ENCODE assay signal across 8 cellular contexts in the genomic region with DNA sequence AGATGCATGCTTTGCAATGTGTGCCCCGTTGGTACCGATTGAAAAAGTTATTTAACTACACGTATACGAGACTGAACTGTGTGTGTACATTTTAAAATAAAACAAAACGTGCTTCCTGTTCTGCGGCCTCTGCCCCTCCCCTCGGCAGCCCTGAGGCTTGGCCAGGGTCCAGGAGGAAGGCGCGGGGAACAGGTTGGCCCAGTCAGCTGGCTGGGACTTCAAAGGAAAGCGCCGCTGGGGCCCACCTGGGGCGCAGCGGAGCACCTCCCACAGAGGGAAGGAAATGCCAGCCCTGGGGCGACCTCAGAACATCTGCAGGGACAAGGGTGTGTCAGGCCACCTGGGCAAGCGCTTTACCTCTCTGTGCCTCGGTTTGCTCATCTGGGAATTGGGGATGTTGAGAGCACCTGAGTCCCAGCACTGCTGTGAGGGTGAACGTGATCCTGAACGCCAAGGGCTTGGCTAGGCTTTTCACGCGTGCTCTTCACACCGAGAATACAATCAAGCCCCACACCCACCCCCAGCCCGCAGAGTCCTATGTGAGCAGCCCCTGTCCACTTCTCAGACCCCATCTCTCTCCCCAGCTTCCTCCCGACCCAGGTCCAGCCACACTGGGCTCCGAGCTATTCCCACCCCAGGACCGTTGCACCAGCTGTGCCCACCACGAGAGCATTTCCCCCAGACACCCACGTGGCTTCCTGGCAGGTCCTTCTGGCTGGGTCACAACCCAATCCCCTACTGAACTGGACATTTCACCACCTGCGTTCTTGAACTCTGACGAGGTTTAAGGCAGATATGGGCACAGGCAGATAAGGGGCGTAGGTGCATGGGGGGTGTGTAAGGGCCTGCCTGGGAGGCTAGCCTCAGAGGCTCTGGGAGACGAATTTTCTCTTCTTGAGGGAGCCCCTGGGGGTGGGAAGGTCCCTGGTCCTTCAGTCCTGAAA. TPM values are rescaled to one million over a fixed set of nuclear protein-coding genes. Genes with fewer than 3 reads are reported as not detected.
DNase-seq lines count a peak whose midpoint lies in the region; ATAC-seq, FAIRE-seq and TF ChIP-seq lines count a peak whose summit lies in the region.

No MANE protein-coding gene starts in this region.

- H4K20me1 ChIP-seq in HCT116 (ENCODE audit: insufficient read depth): no peaks in the 10 kb centered on the region

- H3K4me1 ChIP-seq in HCT116 (ENCODE audit: control insufficient read depth in 1 of 2, insufficient read depth in 2 of 2, low read length in 2 of 2): peaks cover 27 to 54% of the 10 kb centered on the region in 2 experiments
- H3K4me1 ChIP-seq in lung (ENCODE audit: control insufficient read depth in 2 of 2, insufficient read depth in 2 of 2, low read length in 2 of 2): peaks cover 0 to 12% of the 10 kb centered on the region in 2 donors

- in situ Hi-C loops in G401 (cut with HindIII; ENCODE audit: low sequenced_read_pairs) (loop anchor here (10.0 kb wide), 1 partner anchor 145 kb away; no protein-coding TSS in a partner anchor), astrocyte of the spinal cord (cut with HindIII; ENCODE audit: low sequenced_read_pairs) (no loop called here)

- H3K27ac ChIP-seq in HCT116 (ENCODE audit: low read depth, low read length) (peak overlapping the region; percentile 48), lung (ENCODE audit: low read depth in 1 of 2, low read length in 1 of 2) (peak overlapping the region in 1 of 2 donors; percentile 49)

- H3K4me2 ChIP-seq in HCT116 (ENCODE audit: low read length): peak overlapping the region; percentile 79

- intact Hi-C loops in HCT116 (cut with micrococcal nuclease): no loop called here

- TF ChIP-seq CTCF in HCT116 (IDR thresholded peaks at IDR 0.05 in 2 of 3, conservative IDR thresholded peaks at IDR 0.05 in 1 of 3; ENCODE audit: borderline replicate concordance in 1 of 3, insufficient read depth in 1 of 3, low read depth in 2 of 3, low read length in 2 of 3) (no peak), astrocyte of the spinal cord (IDR thresholded peaks at IDR 0.05; ENCODE audit: low read depth, low read length) (no peak), lung (IDR thresholded peaks at IDR 0.05; ENCODE audit: control extremely low read depth, extremely low read depth) (no peak)

- no peak for TF ChIP-seq POLR2A in HCT116 (IDR thresholded peaks at IDR 0.05; ENCODE audit: borderline replicate concordance, extremely low read depth, insufficient read depth, insufficient read length)

- peak overlapping the region; percentile 7 to 26 for H3K4me3 ChIP-seq in HCT116 (replicated peaks in 1 of 2; ENCODE audit: low read depth in 1 of 2, low read length in 2 of 2)
- no peak overlapping the region for H3K4me3 ChIP-seq in astrocyte of the spinal cord (ENCODE audit: low read depth, low read length)
- H3K4me3 ChIP-seq in lung: no peak overlapping the region

- 14% methylated on average over 31 of the region's 31 CpGs for WGBS in lung, 2 donors

- H3K27me3 ChIP-seq in HCT116 (ENCODE audit: insufficient read depth, low read length): no peaks in the 10 kb centered on the region
- H3K27me3 ChIP-seq in lung (ENCODE audit: control insufficient read depth, insufficient read depth): no peaks in the 10 kb centered on the region

- DNase-seq in G401 (ENCODE audit: low spot score) (peak; percentile 25), HCT116 (ENCODE audit: low read depth, low spot score) (peak; percentile 64), NCI-H1092 treated with DMSO at 0.1 percent for 48 hours (lab: John Stamatoyannopoulos, UW) (peak; percentile 56), T-helper 22 cell (ENCODE audit: low read depth) (peak; percentile 79), astrocyte of the spinal cord (ENCODE audit: low read depth, low spot score) (peak; percentile 85), lung (ENCODE audit: low spot score) (peak; percentile 93), HTR-8/SVneo (ENCODE audit: insufficient read length, low spot score) (no peak)
- peak; percentile 76 for DNase-seq in stimulated activated CD8-positive, alpha-beta memory T cell treated with anti-CD3 and anti-CD28 coated beads, Interleukin-4, amount 100 ng/mL, for 48 hours

- ATAC-seq in HCT116 (peak; percentile 81), lung (ENCODE audit: insufficient read depth, low FRiP score) (peak; percentile 56)

- H2AFZ ChIP-seq in HCT116 (ENCODE audit: low read depth, low read length, poor library complexity, severe bottlenecking): peak overlapping the region; percentile 86

- POLR2A ChIA-PET in HCT116 (lab: Charles Lee): interaction anchor here (0.6 kb wide), 1 partner anchor 79 kb away, joined by 4 read pairs; no protein-coding TSS in a partner anchor

- no peaks in the 10 kb centered on the region for H3K9me2 ChIP-seq in HCT116 (ENCODE audit: insufficient read depth)

- BruUV-seq in HCT116 (replicated peaks; lab: Mats Ljungman, UMichigan): no TSS peak

- H3K36me3 ChIP-seq in HCT116 (ENCODE audit: control insufficient read depth in 1 of 2, insufficient read depth in 2 of 2, low read length in 2 of 2): no peaks in the 10 kb centered on the region
- H3K36me3 ChIP-seq in lung (ENCODE audit: control insufficient read depth in 2 of 2, insufficient read depth in 2 of 2, low read length in 2 of 2): no peaks in the 10 kb centered on the region

- RAD21 ChIA-PET in HCT116 (lab: Charles Lee; ENCODE audit: low non-redundant PET in 1 of 2, low total read pairs in 2 of 2, uncharacterized antibody in 2 of 2, unreplicated experiment in 2 of 2): interaction anchor here in 1 of 2 experiments (0.6 to 1.1 kb wide), 2 partner anchors 24 to 77 kb away, joined by 3 read pairs; no protein-coding TSS in a partner anchor

- FAIRE-seq in HTR-8/SVneo (lab: Jason Lieb, UNC): no peak

- no peaks in the 10 kb centered on the region for H3K79me2 ChIP-seq in HCT116 (ENCODE audit: insufficient read depth, low read length)

- no peak; the same call in 1 of the 2 replicates for TF ChIP-seq RAD21 in HCT116 (IDR thresholded peaks at IDR 0.05; ENCODE audit: low read depth)

- peaks cover 0 to 3% of the 10 kb centered on the region in 2 experiments; a peak in 1 of 4 replicates for H3K9me3 ChIP-seq in HCT116 (ENCODE audit: control insufficient read depth in 1 of 2, insufficient read depth in 1 of 2, low read depth in 1 of 2, low read length in 2 of 2)
- H3K9me3 ChIP-seq in lung (ENCODE audit: control insufficient read depth in 2 of 2, insufficient read depth in 1 of 2, low read length in 1 of 2): peaks cover 0 to 3% of the 10 kb centered on the region in 2 donors

- CTCF ChIA-PET in HCT116 (lab: Charles Lee): no interaction called here

- H3K9ac ChIP-seq in HCT116 (ENCODE audit: low read length): peak overlapping the region; percentile 48

TF ChIP-seq in HCT116, 20 proteins besides CTCF, POLR2A, EP300 and RAD21 (continues in another document):
- TF ChIP-seq POLR2AphosphoS5 (IDR thresholded peaks at IDR 0.05; ENCODE audit: low read depth, low read length) (peak; percentile 77), EGR1 (IDR thresholded peaks at IDR 0.05; ENCODE audit: low read depth) (no peak), TCF7L2 (IDR thresholded peaks at IDR 0.05; ENCODE audit: borderline replicate concordance, extremely low read depth, insufficient read depth, insufficient read length) (peak; percentile 99), YY1 (IDR thresholded peaks at IDR 0.05; ENCODE audit: extremely low read depth, insufficient replicate concordance, low read depth, low read length) (no peak), EZH2 (IDR thresholded peaks at IDR 0.05) (no peak), EZH2phosphoT487 (IDR thresholded peaks at IDR 0.05; ENCODE audit: borderline replicate concordance) (no peak), CBX3 (IDR thresholded peaks at IDR 0.05; ENCODE audit: low read depth) (peak; percentile 98), JUND (IDR thresholded peaks at IDR 0.05) (no peak; the same call in 1 of the 2 replicates), SRF (IDR thresholded peaks at IDR 0.05; ENCODE audit: low read depth) (no peak), CEBPB (IDR thresholded peaks at IDR 0.05; ENCODE audit: low read depth) (no peak; the same call in 1 of the 2 replicates), ZNF274 (IDR thresholded peaks at IDR 0.05; ENCODE audit: low read depth, low read length) (no peak), ELF1 (IDR thresholded peaks at IDR 0.05; ENCODE audit: borderline replicate concordance, low read depth) (no peak), SIN3A (IDR thresholded peaks at IDR 0.05; ENCODE audit: low read depth) (no peak; the same call in 1 of the 2 replicates)
- TF ChIP-seq, protein P1, sequence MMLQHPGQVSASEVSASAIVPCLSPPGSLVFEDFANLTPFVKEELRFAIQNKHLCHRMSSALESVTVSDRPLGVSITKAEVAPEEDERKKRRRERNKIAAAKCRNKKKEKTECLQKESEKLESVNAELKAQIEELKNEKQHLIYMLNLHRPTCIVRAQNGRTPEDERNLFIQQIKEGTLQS (IDR thresholded peaks at IDR 0.05): no peak
- TF ChIP-seq, protein P2, sequence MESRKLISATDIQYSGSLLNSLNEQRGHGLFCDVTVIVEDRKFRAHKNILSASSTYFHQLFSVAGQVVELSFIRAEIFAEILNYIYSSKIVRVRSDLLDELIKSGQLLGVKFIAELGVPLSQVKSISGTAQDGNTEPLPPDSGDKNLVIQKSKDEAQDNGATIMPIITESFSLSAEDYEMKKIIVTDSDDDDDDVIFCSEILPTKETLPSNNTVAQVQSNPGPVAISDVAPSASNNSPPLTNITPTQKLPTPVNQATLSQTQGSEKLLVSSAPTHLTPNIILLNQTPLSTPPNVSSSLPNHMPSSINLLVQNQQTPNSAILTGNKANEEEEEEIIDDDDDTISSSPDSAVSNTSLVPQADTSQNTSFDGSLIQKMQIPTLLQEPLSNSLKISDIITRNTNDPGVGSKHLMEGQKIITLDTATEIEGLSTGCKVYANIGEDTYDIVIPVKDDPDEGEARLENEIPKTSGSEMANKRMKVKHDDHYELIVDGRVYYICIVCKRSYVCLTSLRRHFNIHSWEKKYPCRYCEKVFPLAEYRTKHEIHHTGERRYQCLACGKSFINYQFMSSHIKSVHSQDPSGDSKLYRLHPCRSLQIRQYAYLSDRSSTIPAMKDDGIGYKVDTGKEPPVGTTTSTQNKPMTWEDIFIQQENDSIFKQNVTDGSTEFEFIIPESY (IDR thresholded peaks at IDR 0.05; ENCODE audit: extremely low read depth, insufficient replicate concordance, low read length): peak; percentile 21

RNA-seq across cellular contexts. Expression of a gene that starts 41.9 kb away (rescaled TPM):
- total RNA-seq in G401 (2014; rRNA removed; shearing (Covaris generic)): 17.3 and 19.0 TPM in 2 replicates
- 153 TPM for total RNA-seq in HCT116 (2021; ENCODE audit: unreplicated experiment)
- 84.8 and 92.4 TPM in 2 replicates for polyA plus RNA-seq in HCT116 (2012)
- total RNA-seq in lung: 100 to 1,000 TPM; 166 to 361 TPM
- polyA plus RNA-seq in lung: 10 to 100 TPM; 81.4 to 98.7 TPM

Comparison
In these comparisons a context has a peak if more than half of its experiments do, and no peak if none do; other contexts are left out.
1. H3K4me3 ChIP-seq: peak in HCT116 (2 of 2); none in astrocyte of the spinal cord (single experiment) and lung (single experiment).